In genomic region chr3:61605589-61606175, GRCh38 we compare ENCODE assay signal across 26 cellular contexts. TPM values are rescaled to one million over a fixed set of nuclear protein-coding genes. Genes with fewer than 3 reads are reported as not detected.
"Had no signal": no experiment of that assay in that cellular context is flagged by ENCODE, and none has a peak within 500 bp of the region (broad histone marks: within the 10 kb centered on the region; RNA-seq: fewer than 3 reads in every experiment).

No MANE protein-coding gene starts in this region.

- H3K9me3 Mint-ChIP-seq: activated naive CD8-positive, alpha-beta T cell treated with anti-CD3 and anti-CD28 coated beads, Interleukin-2, amount 10 ng/mL, durations not matched to agents 7 days and 5 days had no signal

- H3K4me3 Mint-ChIP-seq: activated CD8-positive, alpha-beta T cell treated with anti-CD3 and anti-CD28 coated beads for 36 hours; activated naive CD8-positive, alpha-beta T cell treated with anti-CD3 and anti-CD28 coated beads, Interleukin-2, amount 10 ng/mL, durations not matched to agents 7 days and 5 days had no signal

- H3K36me3 ChIP-seq: adrenal gland, breast epithelium had no signal

- DNase-seq: activated CD4-positive, alpha-beta T cell treated with anti-CD3 and anti-CD28 coated beads for 4 hours; activated CD8-positive, alpha-beta memory T cell treated with anti-CD3 and anti-CD28 coated beads, Interleukin-2, amount 50 U/mL, for 48 hours; activated CD8-positive, alpha-beta T cell treated with anti-CD3 and anti-CD28 coated beads for 36 hours; activated naive CD4-positive, alpha-beta T cell treated with anti-CD3 and anti-CD28 coated beads, Interleukin-2, amount 50 U/mL, for 16 hours; activated naive CD8-positive, alpha-beta T cell treated with anti-CD3 and anti-CD28 coated beads, Interleukin-2, amount 10 ng/mL, durations not matched to agents 7 days and 5 days; activated T-cell treated with anti-CD3 and anti-CD28 coated beads, Interleukin-2, amount 50 U/mL, for 1 hour; adrenal gland; anterior cingulate cortex; central memory CD4-positive, alpha-beta T cell; Kasumi-1; MV-4-11; NCI-H1092 treated with DMSO at 0.1 percent for 48 hours; NCI-H1417 treated with DMSO at 0.1 percent for 48 hours; NCI-H1694; NCI-H2029; NCI-H2107; NCI-H2171 treated with DMSO at 0.1 percent for 48 hours; NCI-H226; NCI-H526 treated with DMSO at 0.1 percent for 48 hours; NCI-H82; SIG-M5; T-helper 1 cell; WERI-Rb-1 had no signal

- H3K36me3 Mint-ChIP-seq: activated naive CD8-positive, alpha-beta T cell treated with anti-CD3 and anti-CD28 coated beads, Interleukin-2, amount 10 ng/mL, durations not matched to agents 7 days and 5 days had no signal

- ATAC-seq: activated CD4-positive, CD25-positive, alpha-beta regulatory T cell treated with anti-CD3 and anti-CD28 coated beads, Interleukin-2, amount 50 U/mL, for 24 hours; activated CD8-positive, alpha-beta T cell treated with anti-CD3 and anti-CD28 coated beads for 36 hours had no signal

- H3K27ac ChIP-seq: adrenal gland, breast epithelium, SK-N-MC, WERI-Rb-1 had no signal

- H3K27ac Mint-ChIP-seq: activated CD8-positive, alpha-beta T cell treated with anti-CD3 and anti-CD28 coated beads for 36 hours; activated naive CD8-positive, alpha-beta T cell treated with anti-CD3 and anti-CD28 coated beads, Interleukin-2, amount 10 ng/mL, durations not matched to agents 7 days and 5 days had no signal

- H3K4me1 ChIP-seq: adrenal gland, breast epithelium had no signal

- H3K27me3 ChIP-seq: adrenal gland, breast epithelium had no signal

- H3K9me3 ChIP-seq: adrenal gland, breast epithelium had no signal

- H3K27me3 Mint-ChIP-seq: activated CD8-positive, alpha-beta T cell treated with anti-CD3 and anti-CD28 coated beads for 36 hours; activated naive CD8-positive, alpha-beta T cell treated with anti-CD3 and anti-CD28 coated beads, Interleukin-2, amount 10 ng/mL, durations not matched to agents 7 days and 5 days had no signal

- H3K4me1 Mint-ChIP-seq: activated naive CD8-positive, alpha-beta T cell treated with anti-CD3 and anti-CD28 coated beads, Interleukin-2, amount 10 ng/mL, durations not matched to agents 7 days and 5 days had no signal

- H3K4me3 ChIP-seq: adrenal gland, breast epithelium, SK-N-MC had no signal

RNA-seq across cellular contexts. Expression of gene PTPRG, which starts 44.3 kb away (rescaled TPM):
- total RNA-seq: activated CD8-positive, alpha-beta T cell treated with anti-CD3 and anti-CD28 coated beads for 36 hours; activated naive CD8-positive, alpha-beta T cell treated with anti-CD3 and anti-CD28 coated beads, Interleukin-2, amount 10 ng/mL, durations not matched to agents 7 days and 5 days had no signal
